Comparison of ENCODE assay signal across 30 cellular contexts in the genomic region with DNA sequence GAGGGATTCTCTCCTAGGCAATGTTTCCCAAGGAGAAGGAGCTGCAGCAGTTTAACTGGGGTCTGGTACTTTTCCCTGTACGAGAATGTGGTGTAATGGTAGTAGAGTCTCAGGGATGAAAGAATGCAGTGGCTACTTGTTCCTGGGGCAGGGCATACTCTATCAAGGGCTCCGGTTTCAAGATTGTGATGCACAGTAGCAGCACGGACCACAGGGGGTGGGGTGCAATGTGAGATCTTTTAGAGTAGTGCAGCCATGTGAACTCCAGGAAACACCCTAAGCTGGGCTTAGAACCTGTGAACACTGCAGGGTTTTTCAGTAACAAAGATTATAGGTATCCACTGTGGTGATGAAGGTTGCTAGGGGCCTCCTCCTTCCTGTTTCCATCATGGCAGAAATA.
"Had no signal": no experiment of that assay in that cellular context is flagged by ENCODE, and none has a peak within 500 bp of the region (broad histone marks: within the 10 kb centered on the region; RNA-seq: fewer than 3 reads in every experiment).

No MANE protein-coding gene starts in this region.

- H3K36me3 ChIP-seq: ascending aorta, cardiac muscle cell, colonic mucosa, pancreas, prostate gland, right atrium auricular region, WERI-Rb-1 had no signal

- H3K4me2 ChIP-seq: smooth muscle cell had no signal

- H3K27ac ChIP-seq: ascending aorta, cardiac muscle cell, colonic mucosa, dorsolateral prefrontal cortex, pancreas, prostate gland, right atrium auricular region, testis, WERI-Rb-1 had no signal

- ATAC-seq: left ventricle myocardium superior; naive thymus-derived CD4-positive, alpha-beta T cell; pancreas; stimulated activated naive B cell treated with anti-CD40 and anti-IgM and Interleukin-4, amounts not matched to agents 10 μg/mL and 1 μg/mL and 100 μg/mL, for 72 hours had no signal

- H3K4me1 ChIP-seq: ascending aorta, colonic mucosa, pancreas, prostate gland, right atrium auricular region, testis had no signal

- H3K9me3 ChIP-seq: ascending aorta, colonic mucosa, pancreas, prostate gland, right atrium auricular region, testis had no signal

- H3K4me3 ChIP-seq: ascending aorta, cardiac muscle cell, colonic mucosa, dorsolateral prefrontal cortex, pancreas, prostate gland, right atrium auricular region, smooth muscle cell, testis had no signal

- DNase-seq: activated CD4-positive, alpha-beta memory T cell treated with anti-CD3 and anti-CD28 coated beads, Interleukin-2, amount 10 ng/mL, durations not matched to agents 7 days and 5 days; activated CD4-positive, alpha-beta T cell treated with anti-CD3 and anti-CD28 coated beads, Interleukin-2, amount 10 ng/mL, durations not matched to agents 7 days and 5 days; activated CD4-positive, CD25-positive, alpha-beta regulatory T cell treated with anti-CD3 and anti-CD28 coated beads, Interleukin-2, amount 50 U/mL, for 72 hours; activated CD8-positive, alpha-beta memory T cell treated with anti-CD3 and anti-CD28 coated beads, Interleukin-2, amount 50 U/mL, for 48 hours; activated gamma-delta T cell; activated naive CD4-positive, alpha-beta T cell treated with anti-CD3 and anti-CD28 coated beads, Interleukin-2, amount 10 ng/mL, durations not matched to agents 7 days and 5 days; activated naive CD8-positive, alpha-beta T cell treated with anti-CD3 and anti-CD28 coated beads, Interleukin-2, amount 10 ng/mL, durations not matched to agents 7 days and 5 days; activated T-cell treated with anti-CD3 and anti-CD28 coated beads, Interleukin-2, amount 50 U/mL, for 24 hours; cerebellar nuclear complex; colonic mucosa; dorsolateral prefrontal cortex; effector memory CD4-positive, alpha-beta T cell; glutamatergic neuron; islet precursor cell; left ventricle myocardium superior; mammary epithelial cell; naive thymus-derived CD4-positive, alpha-beta T cell; nucleus accumbens; pancreas; stimulated activated CD4-positive, alpha-beta T cell treated with anti-CD3 and anti-CD28 coated beads, Interleukin-1b, Interleukin-23, amount 100 ng/mL, for 48 hours; stimulated activated naive B cell treated with anti-CD40 and anti-IgM and Interleukin-4, amounts not matched to agents 10 μg/mL and 1 μg/mL and 100 μg/mL, for 72 hours; T-helper 9 cell; testis; trophoblast cell; WERI-Rb-1 had no signal

- H3K27me3 ChIP-seq: ascending aorta, cardiac muscle cell, colonic mucosa, dorsolateral prefrontal cortex, pancreas, right atrium auricular region, testis had no signal
